ENCODE assay signal across 1 cellular context in the genomic region with DNA sequence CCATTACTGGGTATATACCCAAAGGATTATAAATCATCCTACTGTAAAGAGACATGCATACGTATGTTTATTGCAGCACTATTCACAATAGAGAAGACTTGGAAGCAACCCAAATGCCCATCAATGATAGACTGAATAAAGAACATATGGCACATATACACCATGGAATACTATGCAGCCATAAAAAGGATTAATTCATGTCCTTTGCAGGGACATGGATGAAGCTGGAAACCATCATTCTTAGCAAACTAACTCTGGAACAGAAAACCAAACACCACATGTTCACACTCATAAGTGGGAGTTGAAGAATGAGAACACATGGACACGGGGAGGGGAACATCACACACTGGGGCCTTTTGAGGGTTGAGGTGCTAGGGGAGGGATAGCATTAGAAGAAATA. TPM values are rescaled to one million over a fixed set of nuclear protein-coding genes. Genes with fewer than 3 reads are reported as not detected.
"Had no signal": no experiment of that assay in that cellular context is flagged by ENCODE, and none has a peak within 500 bp of the region (broad histone marks: within the 10 kb centered on the region; RNA-seq: fewer than 3 reads in every experiment).

No MANE protein-coding gene starts in this region.

RNA-seq across cellular contexts. Expression of a gene that starts 6.3 kb away (rescaled TPM):
- total RNA-seq: MCF 10A had no signal
